10 cellular contexts compared by ENCODE assay signal in the genomic region with DNA sequence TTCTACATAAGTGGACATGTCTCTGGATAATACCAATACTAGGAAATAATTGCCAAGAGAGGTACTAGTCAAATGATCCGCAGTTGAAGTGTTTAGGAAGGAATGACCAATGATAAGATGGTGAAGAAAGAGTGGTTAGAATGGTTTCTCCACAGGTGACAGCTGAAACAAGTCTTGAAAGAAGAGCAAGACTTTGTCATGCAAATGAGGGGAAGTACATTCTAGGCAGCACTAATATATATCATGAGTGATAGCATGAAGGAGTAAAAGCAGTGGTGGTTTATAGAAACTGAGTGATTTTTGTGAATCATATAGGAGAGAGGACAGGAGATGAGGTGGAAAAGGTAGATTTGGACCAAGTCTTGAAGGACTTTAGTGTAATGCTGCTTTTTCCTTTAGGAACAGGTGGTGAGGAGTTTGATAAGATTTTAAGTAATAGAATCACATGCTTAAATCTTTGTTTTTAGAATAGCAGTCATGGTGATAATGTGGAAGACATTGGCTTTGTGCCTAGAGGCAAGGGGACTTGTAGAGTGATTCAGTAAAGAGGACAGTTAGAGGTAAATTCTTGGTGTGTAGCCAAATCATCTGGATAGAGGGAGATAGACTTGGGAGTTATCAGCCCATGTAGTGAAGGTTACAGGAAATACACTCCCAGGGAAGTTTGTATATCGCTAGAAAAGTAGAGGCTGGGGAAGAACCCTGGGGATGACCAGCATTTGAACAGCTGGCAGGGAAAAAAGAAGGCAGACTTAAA. TPM values are rescaled to one million over a fixed set of nuclear protein-coding genes. Genes with fewer than 3 reads are reported as not detected.
DNase-seq lines count a peak whose midpoint lies in the region; ATAC-seq, FAIRE-seq and TF ChIP-seq lines count a peak whose summit lies in the region.
"Had no signal": no experiment of that assay in that cellular context is flagged by ENCODE, and none has a peak within 500 bp of the region (broad histone marks: within the 10 kb centered on the region; RNA-seq: fewer than 3 reads in every experiment).

No MANE protein-coding gene starts in this region.

- H3K27me3 Mint-ChIP-seq in astrocyte (ENCODE audit: low read depth, unreplicated experiment) (no peaks in the 10 kb centered on the region), progenitor cell of endocrine pancreas (no peaks in the 10 kb centered on the region)
- H3K27me3 Mint-ChIP-seq: activated naive CD4-positive, alpha-beta T cell treated with anti-CD3 and anti-CD28 coated beads, Interleukin-2, amount 10 ng/mL, durations not matched to agents 7 days and 5 days had no signal

- H3K4me3 ChIP-seq in GM06990 (replicated peaks; ENCODE audit: low read depth, low read length) (no peak overlapping the region; the same call in 1 of the 2 replicates), astrocyte (ENCODE audit: insufficient read depth, low read depth, low read length) (no peak overlapping the region)

- no peak overlapping the region for H3K27ac ChIP-seq in astrocyte (ENCODE audit: low read depth, low read length)

- DNase-seq in GM06990 (ENCODE audit: extremely low read depth, insufficient read length), result peak; percentile 56
- peak; percentile 45 for DNase-seq in astrocyte (ENCODE audit: low read depth)
- no peak for DNase-seq in progenitor cell of endocrine pancreas (ENCODE audit: low spot score, unreplicated experiment)
- DNase-seq in activated CD4-positive, alpha-beta T cell treated with anti-CD3 and anti-CD28 coated beads for 4 hours, result no peak
- DNase-seq in activated CD4-positive, alpha-beta T cell treated with anti-CD3 and anti-CD28 coated beads, Interleukin-2, amount 50 U/mL, for 48 hours, result no peak
- no peak for DNase-seq in OCI-M2 (lab: John Stamatoyannopoulos, UW; ENCODE audit: unreplicated experiment)
- DNase-seq: activated naive CD4-positive, alpha-beta T cell treated with anti-CD3 and anti-CD28 coated beads, Interleukin-2, amount 10 ng/mL, durations not matched to agents 7 days and 5 days; NCI-H526 had no signal

- H3K27me3 ChIP-seq in GM06990 (replicated peaks; ENCODE audit: control insufficient read depth, insufficient read depth, low read length) (no peaks in the 10 kb centered on the region), astrocyte (ENCODE audit: insufficient read depth, low read length) (no peaks in the 10 kb centered on the region)

- H3K36me3 ChIP-seq in GM06990 (ENCODE audit: control insufficient read depth, insufficient read depth, low read length), result no peaks in the 10 kb centered on the region
- no peaks in the 10 kb centered on the region for H3K36me3 ChIP-seq in astrocyte (ENCODE audit: insufficient read depth, low read length)

- TF ChIP-seq CTCF in GM06990 (IDR thresholded peaks at IDR 0.05; ENCODE audit: insufficient read depth, low read length, poor library complexity, severe bottlenecking) (no peak), astrocyte (IDR thresholded peaks at IDR 0.05; ENCODE audit: insufficient read depth, low read depth, low read length) (no peak), progenitor cell of endocrine pancreas (IDR thresholded peaks at IDR 0.05; ENCODE audit: unreplicated experiment) (no peak)

- H3K9me3 Mint-ChIP-seq in astrocyte (ENCODE audit: unreplicated experiment), result no peaks in the 10 kb centered on the region
- H3K9me3 Mint-ChIP-seq in progenitor cell of endocrine pancreas (ENCODE audit: low read depth), result no peaks in the 10 kb centered on the region
- H3K9me3 Mint-ChIP-seq: activated naive CD4-positive, alpha-beta T cell treated with anti-CD3 and anti-CD28 coated beads, Interleukin-2, amount 10 ng/mL, durations not matched to agents 7 days and 5 days had no signal

- H2AFZ ChIP-seq in astrocyte (ENCODE audit: low read depth, low read length), result no peak overlapping the region

- no peak overlapping the region for H3K9ac ChIP-seq in astrocyte (ENCODE audit: low read length)

- H3K4me3 Mint-ChIP-seq in astrocyte (ENCODE audit: unreplicated experiment), result no peak overlapping the region
- H3K4me3 Mint-ChIP-seq in progenitor cell of endocrine pancreas (ENCODE audit: low read depth), result no peak overlapping the region
- H3K4me3 Mint-ChIP-seq: activated naive CD4-positive, alpha-beta T cell treated with anti-CD3 and anti-CD28 coated beads, Interleukin-2, amount 10 ng/mL, durations not matched to agents 7 days and 5 days had no signal

- ATAC-seq in GM19395 (IDR thresholded peaks at IDR 0.05; ENCODE audit: unreplicated experiment) (peak; percentile 98), HG03097 (IDR thresholded peaks at IDR 0.05; ENCODE audit: low FRiP score, unreplicated experiment) (peak; percentile 60)

- H3K4me1 Mint-ChIP-seq in astrocyte (ENCODE audit: low read depth, unreplicated experiment), result peaks cover 5% of the 10 kb centered on the region
- H3K4me1 Mint-ChIP-seq in progenitor cell of endocrine pancreas (ENCODE audit: low read depth), result peaks cover 4% of the 10 kb centered on the region

- no peak for FAIRE-seq in astrocyte (lab: Jason Lieb, UNC)

- no peaks in the 10 kb centered on the region for H3K4me1 ChIP-seq in astrocyte (ENCODE audit: insufficient read depth, low read length)

- H3K9me3 ChIP-seq in astrocyte (ENCODE audit: insufficient read depth, low read depth, low read length), result no peaks in the 10 kb centered on the region

- H3K27ac Mint-ChIP-seq in astrocyte (ENCODE audit: unreplicated experiment), result no peak overlapping the region
- no peak overlapping the region for H3K27ac Mint-ChIP-seq in progenitor cell of endocrine pancreas
- H3K27ac Mint-ChIP-seq: activated naive CD4-positive, alpha-beta T cell treated with anti-CD3 and anti-CD28 coated beads, Interleukin-2, amount 10 ng/mL, durations not matched to agents 7 days and 5 days had no signal

- H4K20me1 ChIP-seq in astrocyte (ENCODE audit: insufficient read depth, low read length), result peaks cover 59% of the 10 kb centered on the region

- H3K36me3 Mint-ChIP-seq in astrocyte (ENCODE audit: low read depth, unreplicated experiment) (no peaks in the 10 kb centered on the region), progenitor cell of endocrine pancreas (ENCODE audit: insufficient read depth) (no peaks in the 10 kb centered on the region)

- peaks cover 89% of the 10 kb centered on the region for H3K79me2 ChIP-seq in astrocyte (ENCODE audit: insufficient read depth, low read length)

- no peak overlapping the region for H3K4me2 ChIP-seq in astrocyte (ENCODE audit: low read length)

RNA-seq across cellular contexts. Expression of a gene that starts 31.9 kb away (rescaled TPM):
- total RNA-seq in astrocyte (68.7 and 71.4 TPM in 2 replicates), progenitor cell of endocrine pancreas (64.7 and 65.8 TPM in 2 replicates)

Comparison
In these comparisons a context has a peak if more than half of its experiments do, and no peak if none do; other contexts are left out.
1. DNase-seq: peak in GM06990 (single experiment) and astrocyte (single experiment); none in progenitor cell of endocrine pancreas (single experiment), activated CD4-positive, alpha-beta T cell treated with anti-CD3 and anti-CD28 coated beads for 4 hours (0 of 2), activated CD4-positive, alpha-beta T cell treated with anti-CD3 and anti-CD28 coated beads, Interleukin-2, amount 50 U/mL, for 48 hours (0 of 2) and OCI-M2 (single experiment).